In genomic region chr7:96178581-96178980, GRCh38 we compare ENCODE assay signal across 20 cellular contexts.
DNase-seq lines count a peak whose midpoint lies in the region; ATAC-seq and TF ChIP-seq lines count a peak whose summit lies in the region.
"Had no signal": no experiment of that assay in that cellular context is flagged by ENCODE, and none has a peak within 500 bp of the region (broad histone marks: within the 10 kb centered on the region; RNA-seq: fewer than 3 reads in every experiment).

No MANE protein-coding gene starts in this region.

- WGBS in endodermal cell (ENCODE audit: insufficient coverage in 1 of 2, insufficient read length in 1 of 2), 2 experiments: 43 to 68% methylated on average over 1 to 2 of the region's 2 CpGs

- ATAC-seq in GM18861 (IDR thresholded peaks at IDR 0.05; ENCODE audit: unreplicated experiment): no peak
- ATAC-seq: left lobe of liver; stimulated activated memory B cell treated with anti-CD40 and anti-IgM and Interleukin-4, amounts not matched to agents 10 μg/mL and 1 μg/mL and 100 μg/mL, for 72 hours had no signal

- H3K4me3 Mint-ChIP-seq in endodermal cell: no peak overlapping the region
- H3K4me3 Mint-ChIP-seq in neural progenitor cell: no peak overlapping the region
- H3K4me3 Mint-ChIP-seq: CD8-positive, alpha-beta memory T cell; stimulated activated memory B cell treated with anti-CD40 and anti-IgM and Interleukin-4, amounts not matched to agents 10 μg/mL and 1 μg/mL and 100 μg/mL, for 72 hours had no signal

- no peaks in the 10 kb centered on the region for H3K79me2 ChIP-seq in neural progenitor cell (ENCODE audit: low read depth)

- no peak overlapping the region for H3K27ac ChIP-seq in endodermal cell (ENCODE audit: low read depth, low read length)
- no peak overlapping the region for H3K27ac ChIP-seq in neural progenitor cell
- H3K27ac ChIP-seq: GM23248, thoracic aorta had no signal

- H3K9me3 ChIP-seq in HAP-1: no peaks in the 10 kb centered on the region
- no peaks in the 10 kb centered on the region for H3K9me3 ChIP-seq in endodermal cell (ENCODE audit: control insufficient read depth, low read length)
- no peaks in the 10 kb centered on the region for H3K9me3 ChIP-seq in neural progenitor cell (ENCODE audit: low read depth)
- H3K9me3 ChIP-seq: thoracic aorta had no signal

- H3K4me2 ChIP-seq in neural progenitor cell: peak overlapping the region; percentile 36

- H3K27me3 ChIP-seq in HAP-1 (ENCODE audit: low read depth) (no peaks in the 10 kb centered on the region), endodermal cell (ENCODE audit: control insufficient read depth, insufficient read depth, low read length, poor library complexity, severe bottlenecking) (no peaks in the 10 kb centered on the region), neural progenitor cell (no peaks in the 10 kb centered on the region)
- H3K27me3 ChIP-seq: dorsolateral prefrontal cortex had no signal

- H3K4me1 Mint-ChIP-seq in endodermal cell: peaks cover 45% of the 10 kb centered on the region
- peaks cover 4% of the 10 kb centered on the region for H3K4me1 Mint-ChIP-seq in neural progenitor cell
- H3K4me1 Mint-ChIP-seq: CD8-positive, alpha-beta memory T cell; stimulated activated memory B cell treated with anti-CD40 and anti-IgM and Interleukin-4, amounts not matched to agents 10 μg/mL and 1 μg/mL and 100 μg/mL, for 72 hours had no signal

- H2AFZ ChIP-seq in neural progenitor cell (replicated peaks): no peak overlapping the region
- H2AFZ ChIP-seq: GM23248 had no signal

- H3F3A ChIP-seq in neural progenitor cell (ENCODE audit: low read depth): no peaks in the 10 kb centered on the region

- no peak for TF ChIP-seq CTCF in endodermal cell (conservative IDR thresholded peaks at IDR 0.05)
- no peak for TF ChIP-seq CTCF in neural progenitor cell (IDR thresholded peaks at IDR 0.05)

- H3K9ac ChIP-seq in endodermal cell (ENCODE audit: extremely low read depth, low read length, poor library complexity, severe bottlenecking): peak overlapping the region; percentile 15
- no peak overlapping the region for H3K9ac ChIP-seq in neural progenitor cell
- H3K9ac ChIP-seq: GM23248 had no signal

- peaks cover 25% of the 10 kb centered on the region for H3K4me1 ChIP-seq in HAP-1
- H3K4me1 ChIP-seq in endodermal cell (ENCODE audit: control insufficient read depth, insufficient read depth, low read length): peaks cover 39% of the 10 kb centered on the region
- H3K4me1 ChIP-seq in neural progenitor cell: peaks cover 16% of the 10 kb centered on the region

- in situ Hi-C loops in HAP-1 (cut with MboI; ENCODE audit: low sequenced_read_pairs): no loop called here

- H3K4me3 ChIP-seq in HAP-1: no peak overlapping the region
- peak overlapping the region; percentile 21 for H3K4me3 ChIP-seq in endodermal cell (ENCODE audit: low read length)
- no peak overlapping the region for H3K4me3 ChIP-seq in neural progenitor cell
- H3K4me3 ChIP-seq: dorsolateral prefrontal cortex, GM23248, thoracic aorta had no signal

- H3K36me3 Mint-ChIP-seq in endodermal cell (ENCODE audit: low read depth) (peaks cover 29% of the 10 kb centered on the region), neural progenitor cell (peaks cover 17% of the 10 kb centered on the region)

- H3K27me3 Mint-ChIP-seq in endodermal cell (ENCODE audit: insufficient read depth) (no peaks in the 10 kb centered on the region), neural progenitor cell (ENCODE audit: insufficient read depth, low read depth) (peaks cover 2% of the 10 kb centered on the region)
- H3K27me3 Mint-ChIP-seq: CD8-positive, alpha-beta memory T cell; stimulated activated memory B cell treated with anti-CD40 and anti-IgM and Interleukin-4, amounts not matched to agents 10 μg/mL and 1 μg/mL and 100 μg/mL, for 72 hours had no signal

- H3K36me3 ChIP-seq in HAP-1 (replicated peaks) (peaks cover under 1% of the 10 kb centered on the region; the same call in 1 of the 2 replicates), endodermal cell (ENCODE audit: control insufficient read depth, insufficient read depth, low read length) (peaks cover 64% of the 10 kb centered on the region), neural progenitor cell (no peaks in the 10 kb centered on the region)

- H3K27ac Mint-ChIP-seq in endodermal cell (peak overlapping the region; percentile 59), neural progenitor cell (no peak overlapping the region)
- H3K27ac Mint-ChIP-seq: stimulated activated memory B cell treated with anti-CD40 and anti-IgM and Interleukin-4, amounts not matched to agents 10 μg/mL and 1 μg/mL and 100 μg/mL, for 72 hours had no signal

- H3K9me3 Mint-ChIP-seq in endodermal cell (no peaks in the 10 kb centered on the region), neural progenitor cell (no peaks in the 10 kb centered on the region)
- H3K9me3 Mint-ChIP-seq: CD8-positive, alpha-beta memory T cell; stimulated activated memory B cell treated with anti-CD40 and anti-IgM and Interleukin-4, amounts not matched to agents 10 μg/mL and 1 μg/mL and 100 μg/mL, for 72 hours had no signal

- DNase-seq in HAP-1 (ENCODE audit: low spot score in 2 of 2) (peak; percentile 44 to 52), NCI-H226 (peak; percentile 61), endodermal cell (no peak), neural progenitor cell (ENCODE audit: low spot score) (peak; percentile 19), cerebellum (ENCODE audit: low spot score) (no peak)
- DNase-seq in stimulated activated CD4-positive, alpha-beta T cell treated with anti-CD3 and anti-CD28 coated beads, Interleukin-12 subunit alpha, Interleukin-12 subunit beta, amount 100 ng/mL, for 4 hours: no peak
- DNase-seq in activated effector memory CD4-positive, alpha-beta T cell treated with anti-CD3 and anti-CD28 coated beads, Interleukin-2, amount 50 U/mL, for 16 hours: no peak
- DNase-seq: activated CD4-positive, alpha-beta T cell treated with anti-CD3 and anti-CD28 coated beads for 48 hours; CD8-positive, alpha-beta memory T cell; DMS79 treated with DMSO at 0.1 percent for 48 hours; dorsolateral prefrontal cortex; GM23248; NCI-H1694; NCI-H446 treated with DMSO at 0.1 percent for 48 hours; nucleus accumbens; SW 1271 had no signal

- H4K20me1 ChIP-seq in neural progenitor cell (ENCODE audit: low read depth): peaks cover 3% of the 10 kb centered on the region

Comparison
In these comparisons a context has a peak if more than half of its experiments do, and no peak if none do; other contexts are left out.
1. DNase-seq: peak in HAP-1 (2 of 2), NCI-H226 (single experiment) and neural progenitor cell (single experiment); none in endodermal cell (single experiment), stimulated activated CD4-positive, alpha-beta T cell treated with anti-CD3 and anti-CD28 coated beads, Interleukin-12 subunit alpha, Interleukin-12 subunit beta, amount 100 ng/mL, for 4 hours (single experiment), cerebellum (single experiment) and activated effector memory CD4-positive, alpha-beta T cell treated with anti-CD3 and anti-CD28 coated beads, Interleukin-2, amount 50 U/mL, for 16 hours (single experiment).